In the genomic region with DNA sequence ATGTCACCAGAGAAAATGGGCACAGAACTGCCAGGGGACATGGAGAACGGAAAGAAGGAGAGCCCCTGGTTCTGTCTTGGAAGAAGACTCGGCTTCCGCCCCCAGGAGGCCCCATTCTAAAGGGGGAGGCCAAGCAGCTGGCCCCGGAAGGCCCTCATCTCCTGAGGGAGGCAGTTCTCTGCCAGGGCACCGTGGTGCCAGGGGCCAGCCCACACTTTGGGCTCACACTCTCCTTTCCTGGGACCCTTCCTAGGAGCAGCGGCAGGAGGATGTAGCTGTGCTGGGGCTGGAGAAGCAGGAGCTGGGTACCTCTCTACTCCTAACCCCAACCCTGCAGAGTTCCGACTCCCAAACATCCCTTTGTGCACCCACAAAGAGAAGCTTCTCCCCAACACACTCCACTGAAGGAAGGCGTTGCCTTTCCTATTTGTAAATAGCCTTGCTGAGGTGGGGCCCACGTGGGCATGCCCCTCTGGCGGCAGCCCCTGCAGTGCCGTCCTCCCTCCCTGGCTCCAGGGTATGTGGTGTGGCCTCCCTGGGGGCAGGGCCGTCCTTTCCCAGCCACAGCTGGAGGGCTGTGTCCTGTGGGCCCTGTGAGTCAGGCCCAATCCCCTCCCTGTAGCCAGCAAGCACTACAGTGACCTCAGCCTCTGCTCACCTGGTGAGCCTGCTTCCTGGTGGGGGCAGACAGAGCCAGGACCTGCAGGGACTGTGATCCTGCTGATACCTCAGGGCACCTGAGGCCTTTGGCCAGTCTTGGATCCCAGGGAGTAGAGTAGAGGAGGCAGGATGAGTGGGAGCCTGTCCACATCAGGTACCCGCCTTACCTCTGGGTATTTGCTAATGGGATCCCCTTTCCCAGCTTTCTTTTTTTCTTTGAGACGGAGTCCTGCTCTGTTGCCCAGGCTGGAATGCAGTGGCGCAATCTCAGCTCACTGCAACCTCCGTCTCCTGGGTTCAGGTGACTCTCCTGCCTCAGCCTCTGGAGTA, we compare ENCODE assay signal across 14 cellular contexts. TPM values are rescaled to one million over a fixed set of nuclear protein-coding genes. Genes with fewer than 3 reads are reported as not detected.
DNase-seq lines count a peak whose midpoint lies in the region; ATAC-seq, FAIRE-seq and TF ChIP-seq lines count a peak whose summit lies in the region.
"Had no signal": no experiment of that assay in that cellular context is flagged by ENCODE, and none has a peak within 500 bp of the region (broad histone marks: within the 10 kb centered on the region; RNA-seq: fewer than 3 reads in every experiment).

No MANE protein-coding gene starts in this region.

- no peak for TF ChIP-seq RAD21 in HepG2 (CRISPR knock-in tag; IDR thresholded peaks at IDR 0.05)

- no TSS peak for BruUV-seq in HepG2 (replicated peaks; lab: Mats Ljungman, UMichigan)

- intact Hi-C loops in HepG2 (cut with micrococcal nuclease; ENCODE audit: unreplicated experiment): no loop called here

- H4K20me1 ChIP-seq in astrocyte (ENCODE audit: insufficient read depth, low read length) (no peaks in the 10 kb centered on the region), HepG2 (ENCODE audit: insufficient read depth, low read length) (no peaks in the 10 kb centered on the region)

- H3K27me3 Mint-ChIP-seq in activated naive CD8-positive, alpha-beta T cell treated with anti-CD3 and anti-CD28 coated beads, Interleukin-2, amount 10 ng/mL, durations not matched to agents 7 days and 5 days: no peaks in the 10 kb centered on the region
- H3K27me3 Mint-ChIP-seq in activated naive CD8-positive, alpha-beta T cell treated with anti-CD3 and anti-CD28 coated beads, Interleukin-2, amount 50 U/mL, for 24 hours: no peaks in the 10 kb centered on the region
- peaks cover 2% of the 10 kb centered on the region for H3K27me3 Mint-ChIP-seq in astrocyte (ENCODE audit: low read depth, unreplicated experiment)
- H3K27me3 Mint-ChIP-seq in CD8-positive, alpha-beta memory T cell: no peaks in the 10 kb centered on the region

- H3K4me2 ChIP-seq in astrocyte (ENCODE audit: low read length): no peak overlapping the region
- peak overlapping the region; percentile 77 for H3K4me2 ChIP-seq in HepG2 (ENCODE audit: low read depth, low read length)

- H3K27ac ChIP-seq in astrocyte (ENCODE audit: low read depth, low read length): no peak overlapping the region
- H3K27ac ChIP-seq in HepG2 (ENCODE audit: extremely low read length, insufficient read depth, low read length): peak overlapping the region; percentile 46
- H3K27ac ChIP-seq in CD8-positive, alpha-beta memory T cell (ENCODE audit: low read depth, low read length): no peak overlapping the region
- H3K27ac ChIP-seq: SJSA1 had no signal

- H3K27me3 ChIP-seq in astrocyte (ENCODE audit: insufficient read depth, low read length) (no peaks in the 10 kb centered on the region), HepG2 (ENCODE audit: control insufficient read depth in 1 of 2, insufficient read depth in 2 of 2, low read length in 2 of 2) (no peaks in the 10 kb centered on the region)
- no peaks in the 10 kb centered on the region for H3K27me3 ChIP-seq in CD8-positive, alpha-beta memory T cell (ENCODE audit: insufficient read depth, low read length, poor library complexity, severe bottlenecking)
- H3K27me3 ChIP-seq: SJSA1 had no signal

- CTCF ChIA-PET in HepG2 (lab: Yijun Ruan, JAX; ENCODE audit: low intra/inter-chr PET ratio, low total read pairs): no interaction called here
- CTCF ChIA-PET in CD8-positive, alpha-beta memory T cell (lab: Charles Lee): interaction anchor here (1.2 to 3.3 kb wide), 4 partner anchors 19 to 73 kb away, joined by 3 to 13 read pairs (median 4); no protein-coding TSS in a partner anchor

- H3K9me3 ChIP-seq in astrocyte (ENCODE audit: insufficient read depth, low read depth, low read length) (no peaks in the 10 kb centered on the region), HepG2 (ENCODE audit: low read length) (no peaks in the 10 kb centered on the region)
- H3K9me3 ChIP-seq in CD8-positive, alpha-beta memory T cell (ENCODE audit: low read length): no peaks in the 10 kb centered on the region
- H3K9me3 ChIP-seq: SJSA1 had no signal

- H3K4me3 ChIP-seq in astrocyte (ENCODE audit: insufficient read depth, low read depth, low read length) (no peak overlapping the region), HepG2 (replicated peaks in 1 of 3; ENCODE audit: insufficient read depth in 1 of 3, low read depth in 2 of 3, low read length in 3 of 3) (peak overlapping the region; percentile 3 to 51 (median 36); a peak in 5 of 6 replicates)
- no peak overlapping the region for H3K4me3 ChIP-seq in CD8-positive, alpha-beta memory T cell (ENCODE audit: low read length)
- H3K4me3 ChIP-seq: SJSA1 had no signal

- POLR2A ChIA-PET in activated naive CD8-positive, alpha-beta T cell treated with anti-CD3 and anti-CD28 coated beads, Interleukin-2, amount 10 ng/mL, durations not matched to agents 7 days and 5 days (lab: Charles Lee): interaction anchor here (0.5 to 8.3 kb wide), 3 partner anchors 12 to 24 kb away, joined by 3 to 55 read pairs (median 5); no protein-coding TSS in a partner anchor
- POLR2A ChIA-PET in HepG2 (lab: Yijun Ruan, JAX): interaction anchor here (0.6 to 10.9 kb wide), 13 partner anchors 10 to 274 kb away, joined by 3 to 324 read pairs (median 4); partner anchors contain the start of gene ZFP36L2
- POLR2A ChIA-PET in CD8-positive, alpha-beta memory T cell (lab: Charles Lee): interaction anchor here (0.7 kb wide), 1 partner anchor 17 kb away, joined by 3 read pairs; no protein-coding TSS in a partner anchor

- no peak for DNase-seq in activated naive CD8-positive, alpha-beta T cell treated with anti-CD3 and anti-CD28 coated beads, Interleukin-2, amount 10 ng/mL, durations not matched to agents 7 days and 5 days
- no peak for DNase-seq in activated naive CD8-positive, alpha-beta T cell treated with anti-CD3 and anti-CD28 coated beads, Interleukin-2, amount 50 U/mL, for 24 hours
- DNase-seq in astrocyte (ENCODE audit: low read depth): peak; percentile 8
- DNase-seq in HepG2 (ENCODE audit: low spot score): peak; percentile 83
- no peak for DNase-seq in activated T-cell treated with anti-CD3 and anti-CD28 coated beads for 4 hours
- DNase-seq in CD8-positive, alpha-beta memory T cell: no peak
- no peak for DNase-seq in effector CD8-positive, alpha-beta T cell (lab: John Stamatoyannopoulos, UW)
- DNase-seq: central memory CD4-positive, alpha-beta T cell; KBM-7; NCI-H226; nucleus accumbens had no signal

- 25% methylated on average over 16 of the region's 16 CpGs for WGBS in HepG2 (ENCODE audit: low lambda C conversion rate)

- H3K36me3 Mint-ChIP-seq in activated naive CD8-positive, alpha-beta T cell treated with anti-CD3 and anti-CD28 coated beads, Interleukin-2, amount 10 ng/mL, durations not matched to agents 7 days and 5 days: peaks cover 3% of the 10 kb centered on the region
- H3K36me3 Mint-ChIP-seq in activated naive CD8-positive, alpha-beta T cell treated with anti-CD3 and anti-CD28 coated beads, Interleukin-2, amount 50 U/mL, for 24 hours (ENCODE audit: low read depth): no peaks in the 10 kb centered on the region
- H3K36me3 Mint-ChIP-seq in astrocyte (ENCODE audit: low read depth, unreplicated experiment): no peaks in the 10 kb centered on the region
- peaks cover 0 to 6% (median 3%) of the 10 kb centered on the region in 3 donors for H3K36me3 Mint-ChIP-seq in CD8-positive, alpha-beta memory T cell

- TF ChIP-seq POLR2A in HepG2 (IDR thresholded peaks at IDR 0.05; ENCODE audit: insufficient read depth in 1 of 2, low read depth in 2 of 2, low read length in 2 of 2): peak in 1 of 2 experiments; percentile 35; a peak in 1 of 4 replicates

- H3K9ac ChIP-seq in astrocyte (ENCODE audit: low read length) (no peak overlapping the region), HepG2 (ENCODE audit: insufficient read depth, low read depth, low read length) (peak overlapping the region; percentile 55)

- H3K4me1 Mint-ChIP-seq in activated naive CD8-positive, alpha-beta T cell treated with anti-CD3 and anti-CD28 coated beads, Interleukin-2, amount 10 ng/mL, durations not matched to agents 7 days and 5 days: peaks cover 44% of the 10 kb centered on the region
- peaks cover 35% of the 10 kb centered on the region for H3K4me1 Mint-ChIP-seq in activated naive CD8-positive, alpha-beta T cell treated with anti-CD3 and anti-CD28 coated beads, Interleukin-2, amount 50 U/mL, for 24 hours
- peaks cover 9% of the 10 kb centered on the region for H3K4me1 Mint-ChIP-seq in astrocyte (ENCODE audit: low read depth, unreplicated experiment)
- H3K4me1 Mint-ChIP-seq in CD8-positive, alpha-beta memory T cell: peaks cover 33 to 57% (median 36%) of the 10 kb centered on the region in 3 donors

- no peak overlapping the region for H3K4me3 Mint-ChIP-seq in activated naive CD8-positive, alpha-beta T cell treated with anti-CD3 and anti-CD28 coated beads, Interleukin-2, amount 10 ng/mL, durations not matched to agents 7 days and 5 days
- H3K4me3 Mint-ChIP-seq in activated naive CD8-positive, alpha-beta T cell treated with anti-CD3 and anti-CD28 coated beads, Interleukin-2, amount 50 U/mL, for 24 hours: no peak overlapping the region
- H3K4me3 Mint-ChIP-seq in astrocyte (ENCODE audit: unreplicated experiment): no peak overlapping the region
- no peak overlapping the region for H3K4me3 Mint-ChIP-seq in CD8-positive, alpha-beta memory T cell

- TF ChIP-seq CTCF in astrocyte (IDR thresholded peaks at IDR 0.05; ENCODE audit: insufficient read depth, low read depth, low read length) (no peak), HepG2 (CRISPR knock-in tag; IDR thresholded peaks at IDR 0.05) (peak; percentile 62)

- FAIRE-seq in astrocyte (lab: Jason Lieb, UNC): no peak
- FAIRE-seq in HepG2 (lab: Jason Lieb, UNC): peak; percentile 82
- FAIRE-seq: islet of Langerhans had no signal

- peaks cover 1% of the 10 kb centered on the region for H3K9me3 Mint-ChIP-seq in activated naive CD8-positive, alpha-beta T cell treated with anti-CD3 and anti-CD28 coated beads, Interleukin-2, amount 10 ng/mL, durations not matched to agents 7 days and 5 days
- H3K9me3 Mint-ChIP-seq in activated naive CD8-positive, alpha-beta T cell treated with anti-CD3 and anti-CD28 coated beads, Interleukin-2, amount 50 U/mL, for 24 hours: no peaks in the 10 kb centered on the region
- H3K9me3 Mint-ChIP-seq in astrocyte (ENCODE audit: unreplicated experiment): no peaks in the 10 kb centered on the region
- no peaks in the 10 kb centered on the region for H3K9me3 Mint-ChIP-seq in CD8-positive, alpha-beta memory T cell

- in situ Hi-C loops in HepG2 (cut with HindIII; ENCODE audit: extremely low pct_ligation_motif_present, low pct_unique_long_range_greater_than_20kb): no loop called here

- H3K79me2 ChIP-seq in astrocyte (ENCODE audit: insufficient read depth, low read length) (no peaks in the 10 kb centered on the region), HepG2 (ENCODE audit: insufficient read depth, low read length) (no peaks in the 10 kb centered on the region)

- TF ChIP-seq EP300 in HepG2 (IDR thresholded peaks at IDR 0.05; ENCODE audit: low read depth in 2 of 2, low read length in 2 of 2): peak in 1 of 2 experiments; percentile 36; a peak in 1 of 4 replicates
- peak; percentile 69 for TF ChIP-seq EP300 in HepG2 (CRISPR knock-in tag; IDR thresholded peaks at IDR 0.05; ENCODE audit: borderline replicate concordance)

- no peaks in the 10 kb centered on the region for H3K36me3 ChIP-seq in astrocyte (ENCODE audit: insufficient read depth, low read length)
- H3K36me3 ChIP-seq in HepG2 (replicated peaks in 1 of 2; ENCODE audit: control insufficient read depth in 1 of 2, insufficient read depth in 2 of 2, low read length in 2 of 2): no peaks in the 10 kb centered on the region
- no peaks in the 10 kb centered on the region for H3K36me3 ChIP-seq in CD8-positive, alpha-beta memory T cell (ENCODE audit: insufficient read depth, low read length)
- H3K36me3 ChIP-seq: SJSA1 had no signal

- H3K4me1 ChIP-seq in astrocyte (ENCODE audit: insufficient read depth, low read length) (peaks cover 6% of the 10 kb centered on the region), HepG2 (ENCODE audit: insufficient read depth, low read length) (peaks cover 76% of the 10 kb centered on the region)
- H3K4me1 ChIP-seq in CD8-positive, alpha-beta memory T cell (ENCODE audit: insufficient read depth, low read length): peaks cover 50% of the 10 kb centered on the region

- peak overlapping the region; percentile 9 for H3K27ac Mint-ChIP-seq in activated naive CD8-positive, alpha-beta T cell treated with anti-CD3 and anti-CD28 coated beads, Interleukin-2, amount 10 ng/mL, durations not matched to agents 7 days and 5 days
- H3K27ac Mint-ChIP-seq in activated naive CD8-positive, alpha-beta T cell treated with anti-CD3 and anti-CD28 coated beads, Interleukin-2, amount 50 U/mL, for 24 hours: no peak overlapping the region
- H3K27ac Mint-ChIP-seq in astrocyte (ENCODE audit: unreplicated experiment): no peak overlapping the region
- no peak overlapping the region for H3K27ac Mint-ChIP-seq in CD8-positive, alpha-beta memory T cell

- H2AFZ ChIP-seq in astrocyte (ENCODE audit: low read depth, low read length) (no peak overlapping the region), HepG2 (ENCODE audit: low read length) (peak overlapping the region; percentile 30)

- ATAC-seq in activated naive CD8-positive, alpha-beta T cell treated with anti-CD3 and anti-CD28 coated beads, Interleukin-2, amount 10 ng/mL, durations not matched to agents 7 days and 5 days (ENCODE audit: low read depth): no peak
- ATAC-seq in activated naive CD8-positive, alpha-beta T cell treated with anti-CD3 and anti-CD28 coated beads, Interleukin-2, amount 50 U/mL, for 24 hours: no peak
- ATAC-seq in HepG2: peak; percentile 85
- ATAC-seq in HG03175 (IDR thresholded peaks at IDR 0.05; ENCODE audit: unreplicated experiment): no peak

RNA-seq across cellular contexts. Expression of gene ZFP36L2, which starts 26.6 kb away (rescaled TPM):
- total RNA-seq in activated naive CD8-positive, alpha-beta T cell treated with anti-CD3 and anti-CD28 coated beads, Interleukin-2, amount 10 ng/mL, durations not matched to agents 7 days and 5 days: 100 to 1,000 TPM; 207 to 218 TPM
- total RNA-seq in astrocyte (44.5 and 49.5 TPM in 2 replicates), HepG2 (2016; rRNA removed; fragmentation: Illumina TruSeq; extraction: Trizol) (21.8 and 32.5 TPM in 2 replicates)
- total RNA-seq in HepG2 (2016; cell fraction: cytosol; rRNA removed; fragmentation: Illumina TruSeq; extraction: Trizol; ENCODE audit: low read depth): 10.9 and 11.1 TPM in 2 replicates
- 20.7 and 30.7 TPM in 2 replicates for total RNA-seq in HepG2 (2016; cell fraction: insoluble cytoplasmic fraction; rRNA removed; fragmentation: Illumina TruSeq; extraction: Trizol)
- 45.2 and 45.6 TPM in 2 replicates for total RNA-seq in HepG2 (2016; cell fraction: membrane; rRNA removed; fragmentation: Illumina TruSeq; extraction: Trizol)
- 28.9 and 31.5 TPM in 2 replicates for total RNA-seq in HepG2 (2016; cell fraction: nucleus; rRNA removed; fragmentation: Illumina TruSeq; extraction: Trizol)
- polyA plus RNA-seq in HepG2 (2011; rRNA removed): 11.2 and 12.5 TPM in 2 replicates
- 6.8 and 9.1 TPM in 2 replicates for polyA plus RNA-seq in HepG2 (2011; cell fraction: cytosol; rRNA removed)
- 13.5 and 16.7 TPM in 2 replicates for polyA plus RNA-seq in HepG2 (2011; cell fraction: nucleus; rRNA removed)
- 52.4 and 60.8 TPM in 2 replicates for polyA plus RNA-seq in HepG2 (2012)
- 10.6 and 12.4 TPM in 2 replicates for polyA plus RNA-seq in HepG2 (2016; cell fraction: cytosol; fragmentation: Illumina TruSeq; extraction: Trizol; ENCODE audit: low read depth)
- polyA plus RNA-seq in HepG2 (2016; cell fraction: insoluble cytoplasmic fraction; fragmentation: Illumina TruSeq; extraction: Trizol; ENCODE audit: low read depth): 78.1 and 90.4 TPM in 2 replicates
- polyA plus RNA-seq in HepG2 (2016; cell fraction: membrane; fragmentation: Illumina TruSeq; extraction: Trizol; ENCODE audit: low read depth): 44.3 and 47.5 TPM in 2 replicates
- 95.3 and 99.0 TPM in 2 replicates for polyA plus RNA-seq in HepG2 (2016; cell fraction: nucleus; fragmentation: Illumina TruSeq; extraction: Trizol; ENCODE audit: insufficient read depth, low read depth)
- polyA minus RNA-seq in HepG2 (2011; rRNA and poly(A)+ RNA removed; ENCODE audit: low replicate concordance): 3.9 and 12.4 TPM in 2 replicates
- polyA minus RNA-seq in HepG2 (2011; cell fraction: cytosol; rRNA and poly(A)+ RNA removed): 25.5 and 27.1 TPM in 2 replicates
- polyA minus RNA-seq in HepG2 (2011; cell fraction: nucleus; rRNA and poly(A)+ RNA removed): 10.1 and 12.1 TPM in 2 replicates
- total RNA-seq in CD8-positive, alpha-beta memory T cell: 10 to 100 TPM; 98.0 to 98.6 TPM
- polyA plus RNA-seq in CD8-positive, alpha-beta memory T cell: 737 TPM

Comparison
In these comparisons a context has a peak if more than half of its experiments do, and no peak if none do; other contexts are left out.
1. DNase-seq: peak in astrocyte (single experiment) and HepG2 (single experiment); none in activated naive CD8-positive, alpha-beta T cell treated with anti-CD3 and anti-CD28 coated beads, Interleukin-2, amount 10 ng/mL, durations not matched to agents 7 days and 5 days (single experiment), activated naive CD8-positive, alpha-beta T cell treated with anti-CD3 and anti-CD28 coated beads, Interleukin-2, amount 50 U/mL, for 24 hours (single experiment), activated T-cell treated with anti-CD3 and anti-CD28 coated beads for 4 hours (single experiment), CD8-positive, alpha-beta memory T cell (0 of 5) and effector CD8-positive, alpha-beta T cell (single experiment).
2. H3K4me3 ChIP-seq: peak in HepG2 (3 of 3); none in astrocyte (single experiment) and CD8-positive, alpha-beta memory T cell (single experiment).